Comparison of ENCODE assay signal across 8 cellular contexts in the genomic region with DNA sequence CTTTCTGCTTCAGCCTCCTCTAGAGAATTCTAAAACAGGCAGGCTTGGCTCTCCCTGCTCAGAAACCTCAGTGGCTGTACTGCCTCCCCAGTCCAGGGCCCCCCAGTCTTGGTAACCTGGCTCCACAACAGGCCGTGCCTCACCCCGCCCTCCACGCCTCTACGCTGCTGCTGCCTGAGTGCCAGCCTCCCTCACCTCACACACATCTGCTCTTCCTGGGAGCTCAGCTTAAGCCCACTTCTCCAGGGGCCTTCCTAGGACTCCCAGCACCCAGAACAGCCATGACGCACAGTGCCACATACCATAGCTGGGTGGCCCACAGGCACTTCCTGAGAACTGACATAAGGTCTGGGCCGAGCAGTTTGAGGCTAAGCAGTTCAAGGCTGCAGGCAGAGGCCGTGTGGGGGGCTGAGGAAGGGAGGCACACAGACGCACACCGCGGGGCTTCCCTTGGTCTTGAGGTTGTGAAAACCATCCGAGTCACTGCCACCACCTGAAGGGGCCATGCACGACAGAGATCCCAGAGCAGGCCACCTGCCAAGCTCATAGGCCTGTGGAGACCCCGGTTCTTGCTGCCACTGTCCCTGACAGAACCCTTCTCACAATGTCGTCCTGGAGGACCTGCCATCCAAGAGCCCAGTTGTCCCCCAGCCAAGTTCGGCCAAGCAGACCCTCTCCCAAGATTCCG.
DNase-seq lines count a peak whose midpoint lies in the region; ATAC-seq lines count a peak whose summit lies in the region.

No MANE protein-coding gene starts in this region.

- ATAC-seq in activated naive CD8-positive, alpha-beta T cell treated with anti-CD3 and anti-CD28 coated beads, Interleukin-2, amount 50 U/mL, for 24 hours = peak; percentile 78
- peak; percentile 45 to 57 for ATAC-seq in stimulated activated naive B cell treated with anti-CD40 and anti-IgM and Interleukin-4, amounts not matched to agents 10 μg/mL and 1 μg/mL and 100 μg/mL, for 72 hours (replicated peaks)
- ATAC-seq in HG03025 (IDR thresholded peaks at IDR 0.05; ENCODE audit: low FRiP score, unreplicated experiment) = no peak
- ATAC-seq in GM21367 (IDR thresholded peaks at IDR 0.05; ENCODE audit: unreplicated experiment) = no peak

- peak overlapping the region; percentile 92 for H3K27ac Mint-ChIP-seq in activated naive CD8-positive, alpha-beta T cell treated with anti-CD3 and anti-CD28 coated beads, Interleukin-2, amount 50 U/mL, for 24 hours
- H3K27ac Mint-ChIP-seq in stimulated activated naive B cell treated with anti-CD40 and anti-IgM and Interleukin-4, amounts not matched to agents 10 μg/mL and 1 μg/mL and 100 μg/mL, for 72 hours = peak overlapping the region; percentile 92

- no peaks in the 10 kb centered on the region for H3K9me3 Mint-ChIP-seq in activated naive CD8-positive, alpha-beta T cell treated with anti-CD3 and anti-CD28 coated beads, Interleukin-2, amount 50 U/mL, for 24 hours
- no peaks in the 10 kb centered on the region for H3K9me3 Mint-ChIP-seq in stimulated activated naive B cell treated with anti-CD40 and anti-IgM and Interleukin-4, amounts not matched to agents 10 μg/mL and 1 μg/mL and 100 μg/mL, for 72 hours

- H3K4me1 Mint-ChIP-seq in activated naive CD8-positive, alpha-beta T cell treated with anti-CD3 and anti-CD28 coated beads, Interleukin-2, amount 50 U/mL, for 24 hours = peaks cover 36% of the 10 kb centered on the region
- H3K4me1 Mint-ChIP-seq in stimulated activated naive B cell treated with anti-CD40 and anti-IgM and Interleukin-4, amounts not matched to agents 10 μg/mL and 1 μg/mL and 100 μg/mL, for 72 hours = peaks cover 18 to 23% of the 10 kb centered on the region in 2 donors

- peak; percentile 32 for DNase-seq in activated naive CD4-positive, alpha-beta T cell treated with Interleukin-2 at 50 U/mL for 16 hours
- no peak for DNase-seq in activated naive CD4-positive, alpha-beta T cell treated with anti-CD3 and anti-CD28 coated beads, Interleukin-2, amount 50 U/mL, for 16 hours
- DNase-seq in activated naive CD8-positive, alpha-beta T cell treated with anti-CD3 and anti-CD28 coated beads, Interleukin-2, amount 50 U/mL, for 24 hours = peak; percentile 57
- DNase-seq in iPS-NIHi7 (ENCODE audit: extremely low spot score) (peak; percentile 7), DMS79 treated with DMSO at 0.1 percent for 48 hours (lab: John Stamatoyannopoulos, UW) (no peak)
- DNase-seq in stimulated activated naive B cell treated with anti-CD40 and anti-IgM and Interleukin-4, amounts not matched to agents 10 μg/mL and 1 μg/mL and 100 μg/mL, for 72 hours = no peak

- peak overlapping the region; percentile 26 for H3K4me3 Mint-ChIP-seq in activated naive CD8-positive, alpha-beta T cell treated with anti-CD3 and anti-CD28 coated beads, Interleukin-2, amount 50 U/mL, for 24 hours
- H3K4me3 Mint-ChIP-seq in stimulated activated naive B cell treated with anti-CD40 and anti-IgM and Interleukin-4, amounts not matched to agents 10 μg/mL and 1 μg/mL and 100 μg/mL, for 72 hours = no peak overlapping the region

- no peaks in the 10 kb centered on the region for H3K27me3 Mint-ChIP-seq in activated naive CD8-positive, alpha-beta T cell treated with anti-CD3 and anti-CD28 coated beads, Interleukin-2, amount 50 U/mL, for 24 hours
- no peaks in the 10 kb centered on the region for H3K27me3 Mint-ChIP-seq in stimulated activated naive B cell treated with anti-CD40 and anti-IgM and Interleukin-4, amounts not matched to agents 10 μg/mL and 1 μg/mL and 100 μg/mL, for 72 hours

- peaks cover 2% of the 10 kb centered on the region for H3K36me3 Mint-ChIP-seq in activated naive CD8-positive, alpha-beta T cell treated with anti-CD3 and anti-CD28 coated beads, Interleukin-2, amount 50 U/mL, for 24 hours (ENCODE audit: low read depth)
- H3K36me3 Mint-ChIP-seq in stimulated activated naive B cell treated with anti-CD40 and anti-IgM and Interleukin-4, amounts not matched to agents 10 μg/mL and 1 μg/mL and 100 μg/mL, for 72 hours = peaks cover 14 to 21% of the 10 kb centered on the region in 2 donors

Comparison
In these comparisons a context has a peak if more than half of its experiments do, and no peak if none do; other contexts are left out.
1. DNase-seq: peak in activated naive CD4-positive, alpha-beta T cell treated with Interleukin-2 at 50 U/mL for 16 hours (single experiment), activated naive CD8-positive, alpha-beta T cell treated with anti-CD3 and anti-CD28 coated beads, Interleukin-2, amount 50 U/mL, for 24 hours (single experiment) and iPS-NIHi7 (single experiment); none in activated naive CD4-positive, alpha-beta T cell treated with anti-CD3 and anti-CD28 coated beads, Interleukin-2, amount 50 U/mL, for 16 hours (single experiment), stimulated activated naive B cell treated with anti-CD40 and anti-IgM and Interleukin-4, amounts not matched to agents 10 μg/mL and 1 μg/mL and 100 μg/mL, for 72 hours (single experiment) and DMS79 treated with DMSO at 0.1 percent for 48 hours (single experiment).
2. ATAC-seq: peak in activated naive CD8-positive, alpha-beta T cell treated with anti-CD3 and anti-CD28 coated beads, Interleukin-2, amount 50 U/mL, for 24 hours (single experiment) and stimulated activated naive B cell treated with anti-CD40 and anti-IgM and Interleukin-4, amounts not matched to agents 10 μg/mL and 1 μg/mL and 100 μg/mL, for 72 hours (2 of 2); none in HG03025 (single experiment) and GM21367 (single experiment).